26 cellular contexts compared by ENCODE assay signal in the genomic region with DNA sequence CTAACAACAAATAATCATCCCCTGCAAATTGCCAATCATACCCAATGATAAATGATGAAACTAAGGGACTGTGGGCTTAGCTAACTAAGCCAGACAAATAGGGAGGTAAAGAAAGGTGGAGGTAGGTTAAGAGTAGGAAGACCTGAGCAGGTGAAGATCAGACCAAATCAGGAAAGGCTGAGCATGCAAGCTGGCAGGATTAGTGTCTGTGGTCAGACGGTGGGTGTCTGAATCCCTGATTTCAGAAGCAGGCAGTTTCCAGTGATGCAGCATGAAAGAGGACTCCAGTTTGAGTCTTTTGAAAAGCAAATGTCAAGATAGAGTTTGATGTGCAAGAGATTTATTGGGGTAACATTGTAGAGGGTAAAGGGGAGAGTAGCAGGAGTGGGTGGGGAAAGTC.
"Had no signal": no experiment of that assay in that cellular context is flagged by ENCODE, and none has a peak within 500 bp of the region (broad histone marks: within the 10 kb centered on the region; RNA-seq: fewer than 3 reads in every experiment).

No MANE protein-coding gene starts in this region.

- H3K4me3 ChIP-seq: ascending aorta, cardiac muscle cell had no signal

- H3K36me3 ChIP-seq: ascending aorta, cardiac muscle cell had no signal

- H3K9me3 ChIP-seq: ascending aorta had no signal

- H3K27me3 ChIP-seq: ascending aorta, cardiac muscle cell had no signal

- DNase-seq: activated CD4-positive, alpha-beta memory T cell treated with anti-CD3 and anti-CD28 coated beads, Interleukin-2, amount 10 ng/mL, durations not matched to agents 7 days and 5 days; activated CD4-positive, alpha-beta T cell treated with anti-CD3 and anti-CD28 coated beads for 1 hour; activated CD4-positive, alpha-beta T cell treated with anti-CD3 and anti-CD28 coated beads for 36 hours; activated CD4-positive, alpha-beta T cell treated with anti-CD3 and anti-CD28 coated beads for 48 hours; activated CD4-positive, alpha-beta T cell treated with anti-CD3 and anti-CD28 coated beads, Interleukin-2, amount 10 ng/mL, durations not matched to agents 7 days and 5 days; activated CD4-positive, alpha-beta T cell treated with anti-CD3 and anti-CD28 coated beads, Interleukin-2, amount 50 U/mL, for 48 hours; activated CD4-positive, CD25-positive, alpha-beta regulatory T cell; activated CD8-positive, alpha-beta memory T cell treated with anti-CD3 and anti-CD28 coated beads for 24 hours; activated CD8-positive, alpha-beta memory T cell treated with anti-CD3 and anti-CD28 coated beads, Interleukin-2, amount 10 ng/mL, durations not matched to agents 7 days and 5 days; activated CD8-positive, alpha-beta memory T cell treated with anti-CD3 and anti-CD28 coated beads, Interleukin-2, amount 50 U/mL, for 48 hours; activated CD8-positive, alpha-beta T cell treated with anti-CD3 and anti-CD28 coated beads, Interleukin-2, amount 10 ng/mL, durations not matched to agents 7 days and 5 days; activated effector memory CD4-positive, alpha-beta T cell treated with Interleukin-2 at 50 U/mL for 16 hours; activated gamma-delta T cell; activated naive CD4-positive, alpha-beta T cell treated with anti-CD3 and anti-CD28 coated beads, Interleukin-2, amount 10 ng/mL, durations not matched to agents 7 days and 5 days; activated naive CD4-positive, alpha-beta T cell treated with Interleukin-2 at 50 U/mL for 16 hours; activated naive CD8-positive, alpha-beta T cell treated with anti-CD3 and anti-CD28 coated beads, Interleukin-2, amount 10 ng/mL, durations not matched to agents 7 days and 5 days; activated naive CD8-positive, alpha-beta T cell treated with anti-CD3 and anti-CD28 coated beads, Interleukin-2, amount 50 U/mL, for 24 hours; activated T-cell treated with anti-CD3 and anti-CD28 coated beads, Interleukin-2, amount 50 U/mL, for 24 hours; activated T-cell treated with anti-CD3 and anti-CD28 coated beads, Interleukin-2, amount 50 U/mL, for 48 hours; T-helper 2 cell; T-helper 9 cell had no signal

- H3K4me1 ChIP-seq: ascending aorta had no signal

- ATAC-seq: activated CD4-positive, alpha-beta T cell treated with anti-CD3 and anti-CD28 coated beads for 36 hours; activated CD4-positive, CD25-positive, alpha-beta regulatory T cell treated with anti-CD3 and anti-CD28 coated beads, Interleukin-2, amount 50 U/mL, for 24 hours; activated CD8-positive, alpha-beta memory T cell treated with anti-CD3 and anti-CD28 coated beads, Interleukin-2, amount 10 ng/mL, durations not matched to agents 7 days and 5 days; activated CD8-positive, alpha-beta T cell treated with anti-CD3 and anti-CD28 coated beads, Interleukin-2, amount 10 ng/mL, durations not matched to agents 7 days and 5 days; activated naive CD8-positive, alpha-beta T cell treated with anti-CD3 and anti-CD28 coated beads, Interleukin-2, amount 50 U/mL, for 24 hours; WTC11 had no signal

- H3K27ac ChIP-seq: ascending aorta, cardiac muscle cell, VCaP had no signal
